8 cellular contexts compared by ENCODE assay signal in genomic region chr11:104164028-104164520, GRCh38. TPM values are rescaled to one million over a fixed set of nuclear protein-coding genes. Genes with fewer than 3 reads are reported as not detected.
A peak's percentile ranks its signal among the peaks of the same experiment; 100 is the strongest.
DNase-seq lines count a peak whose midpoint lies in the region; ATAC-seq and TF ChIP-seq lines count a peak whose summit lies in the region.

TSS of gene PDGFD (minus strand) at chr11:104164147.

- DNase-seq in Caki2 (ENCODE audit: low read depth) (peak; percentile 80), brain microvascular endothelial cell (peak; percentile 41), iPS-NIHi7 (ENCODE audit: extremely low spot score) (peak; percentile 85), smooth muscle cell (lab: John Stamatoyannopoulos, UW; ENCODE audit: unreplicated experiment) (no peak), NCI-H2107 treated with DMSO at 0.1 percent for 48 hours (lab: John Stamatoyannopoulos, UW; ENCODE audit: unreplicated experiment) (no peak)

- H3K4me1 ChIP-seq in smooth muscle cell (ENCODE audit: low read depth), result no peaks in the 10 kb centered on the region

- under 1% methylated on average over 37 of the region's 37 CpGs for WGBS in smooth muscle cell (ENCODE audit: low lambda C conversion rate)

- TF ChIP-seq CTCF in brain microvascular endothelial cell (IDR thresholded peaks at IDR 0.05; ENCODE audit: low read depth, low read length, missing control alignments) (peak; percentile 66), smooth muscle cell (IDR thresholded peaks at IDR 0.05; ENCODE audit: borderline replicate concordance, insufficient read depth, poor library complexity, severe bottlenecking) (peak; percentile 36)

- peak within 1 kb of the TSS; percentile 87 for H3K4me2 ChIP-seq in smooth muscle cell

- H3K9ac ChIP-seq in smooth muscle cell (ENCODE audit: low read depth), result no peak within 1 kb of the TSS

- H3K79me2 ChIP-seq in smooth muscle cell (ENCODE audit: low read depth), result no peaks in the 10 kb centered on the region

- in situ Hi-C loops in Caki2 (cut with HindIII; ENCODE audit: low pct_unique_long_range_greater_than_20kb, low sequenced_read_pairs), result no loop called here
- in situ Hi-C loops in brain microvascular endothelial cell (cut with HindIII; ENCODE audit: low pct_ligation_motif_present, low sequenced_read_pairs), result loop anchor here (25.0 kb wide), 1 partner anchor 477 kb away; no protein-coding TSS in a partner anchor

- no peaks in the 10 kb centered on the region for H4K20me1 ChIP-seq in smooth muscle cell (ENCODE audit: low read depth)

- H3K36me3 ChIP-seq in brain microvascular endothelial cell (replicated peaks) (no peaks in the 10 kb centered on the region), smooth muscle cell (ENCODE audit: low read depth) (no peaks in the 10 kb centered on the region)

- H2AFZ ChIP-seq in smooth muscle cell (ENCODE audit: low read depth), result peak within 1 kb of the TSS; percentile 92

- H3K4me3 ChIP-seq in brain microvascular endothelial cell (ENCODE audit: low read depth, low read length), result peak within 1 kb of the TSS; percentile 67
- H3K4me3 ChIP-seq in smooth muscle cell, result peak within 1 kb of the TSS; percentile 67

- no peaks in the 10 kb centered on the region for H3F3A ChIP-seq in smooth muscle cell (ENCODE audit: low read depth)

- no peak within 1 kb of the TSS for H3K27ac ChIP-seq in brain microvascular endothelial cell
- no peak within 1 kb of the TSS for H3K27ac ChIP-seq in smooth muscle cell (ENCODE audit: low read depth)

- H3K27me3 ChIP-seq in brain microvascular endothelial cell (replicated peaks), result no peaks in the 10 kb centered on the region
- H3K27me3 ChIP-seq in smooth muscle cell (ENCODE audit: low read depth), result peaks cover 7% of the 10 kb centered on the region

- ATAC-seq in GM19397 (IDR thresholded peaks at IDR 0.05; ENCODE audit: unreplicated experiment), result peak; percentile 97
- ATAC-seq in HG03439 (IDR thresholded peaks at IDR 0.05; ENCODE audit: unreplicated experiment), result peak; percentile 98

- H3K9me3 ChIP-seq in smooth muscle cell (replicated peaks; ENCODE audit: low read depth), result no peaks in the 10 kb centered on the region

TF ChIP-seq in PFSK-1, 5 proteins besides CTCF, POLR2A, EP300 and RAD21:
- TF ChIP-seq SIN3A (IDR thresholded peaks at IDR 0.05; ENCODE audit: borderline replicate concordance, insufficient read depth, low read length) (no peak), FOXP2 (optimal IDR thresholded peaks at IDR 0.05; ENCODE audit: borderline replicate concordance, extremely low read depth, extremely low read length, insufficient read depth) (peak; percentile 94)

RNA-seq across cellular contexts. Expression of gene PDGFD, which starts in this region (rescaled TPM):
- 8.6 and 13.1 TPM in 2 replicates for total RNA-seq in Caki2 (2014; rRNA removed; shearing (Covaris generic); ENCODE audit: low replicate concordance)
- 0.10 TPM for polyA plus RNA-seq in PFSK-1 (2012; ENCODE audit: insufficient read length, low read depth)
- total RNA-seq in smooth muscle cell, result 6.3 and 10.0 TPM in 2 replicates
- 1.5 and 2.7 TPM in 2 replicates for polyA plus RNA-seq in smooth muscle cell

Comparison
In these comparisons a context has a peak if more than half of its experiments do, and no peak if none do; other contexts are left out.
1. DNase-seq: peak in Caki2 (single experiment), brain microvascular endothelial cell (single experiment) and iPS-NIHi7 (single experiment); none in smooth muscle cell (single experiment) and NCI-H2107 treated with DMSO at 0.1 percent for 48 hours (single experiment).